1 cellular context compared by ENCODE assay signal in genomic region chr12:67645571-67645970, GRCh38.
TF ChIP-seq lines count a peak whose summit lies in the region.

No MANE protein-coding gene starts in this region.

TF ChIP-seq in HCT116, 20 proteins besides CTCF, POLR2A, EP300 and RAD21 (continued from another document):
- TF ChIP-seq YY1 (IDR thresholded peaks at IDR 0.05; ENCODE audit: extremely low read depth, insufficient replicate concordance, low read depth, low read length) (no peak), ZBTB33 (IDR thresholded peaks at IDR 0.05; ENCODE audit: extremely low read depth, insufficient replicate concordance, low read length) (no peak), POLR2AphosphoS5 (IDR thresholded peaks at IDR 0.05; ENCODE audit: low read depth, low read length) (no peak)
